Comparison of ENCODE assay signal across 1 cellular context in genomic region chr16:23452572-23453337, GRCh38.
A peak's percentile ranks its signal among the peaks of the same experiment; 100 is the strongest.
TF ChIP-seq lines count a peak whose summit lies in the region.

Gene COG7, minus strand, starts transcription at chr16:23453189. Its CDS starts 195 bp downstream, at chr16:23452994.

TF ChIP-seq in HepG2, 621 proteins besides CTCF, POLR2A, EP300 and RAD21 (continued from another document):
- TF ChIP-seq SMAD1 (CRISPR knock-in tag; IDR thresholded peaks at IDR 0.05; ENCODE audit: borderline replicate concordance, low read depth), result peak; percentile 98
- no peak for TF ChIP-seq SP1 (IDR thresholded peaks at IDR 0.05)
- peak; percentile 81 for TF ChIP-seq SP1 (CRISPR knock-in tag; IDR thresholded peaks at IDR 0.05)
- TF ChIP-seq, protein P1, sequence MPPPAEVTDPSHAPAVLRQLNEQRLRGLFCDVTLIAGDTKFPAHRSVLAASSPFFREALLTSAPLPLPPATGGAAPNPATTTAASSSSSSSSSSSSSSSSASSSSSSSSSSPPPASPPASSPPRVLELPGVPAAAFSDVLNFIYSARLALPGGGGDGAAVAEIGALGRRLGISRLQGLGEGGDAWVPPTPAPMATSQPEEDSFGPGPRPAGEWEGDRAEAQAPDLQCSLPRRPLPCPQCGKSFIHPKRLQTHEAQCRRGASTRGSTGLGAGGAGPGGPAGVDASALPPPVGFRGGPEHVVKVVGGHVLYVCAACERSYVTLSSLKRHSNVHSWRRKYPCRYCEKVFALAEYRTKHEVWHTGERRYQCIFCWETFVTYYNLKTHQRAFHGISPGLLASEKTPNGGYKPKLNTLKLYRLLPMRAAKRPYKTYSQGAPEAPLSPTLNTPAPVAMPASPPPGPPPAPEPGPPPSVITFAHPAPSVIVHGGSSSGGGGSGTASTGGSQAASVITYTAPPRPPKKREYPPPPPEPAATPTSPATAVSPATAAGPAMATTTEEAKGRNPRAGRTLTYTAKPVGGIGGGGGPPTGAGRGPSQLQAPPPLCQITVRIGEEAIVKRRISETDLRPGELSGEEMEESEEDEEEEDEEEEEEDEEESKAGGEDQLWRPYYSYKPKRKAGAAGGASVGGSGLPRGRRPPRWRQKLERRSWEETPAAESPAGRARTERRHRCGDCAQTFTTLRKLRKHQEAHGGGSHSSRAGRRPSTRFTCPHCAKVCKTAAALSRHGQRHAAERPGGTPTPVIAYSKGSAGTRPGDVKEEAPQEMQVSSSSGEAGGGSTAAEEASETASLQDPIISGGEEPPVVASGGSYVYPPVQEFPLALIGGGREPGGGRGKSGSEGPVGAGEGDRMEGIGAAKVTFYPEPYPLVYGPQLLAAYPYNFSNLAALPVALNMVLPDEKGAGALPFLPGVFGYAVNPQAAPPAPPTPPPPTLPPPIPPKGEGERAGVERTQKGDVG (CRISPR knock-in tag; IDR thresholded peaks at IDR 0.05; ENCODE audit: borderline replicate concordance), result peak; percentile 89; the same call in 1 of the 2 replicates
- TF ChIP-seq MAFG (CRISPR knock-in tag; IDR thresholded peaks at IDR 0.05), result no peak
- peak; percentile 18; the same call in 1 of the 2 replicates for TF ChIP-seq NFYC (CRISPR knock-in tag; IDR thresholded peaks at IDR 0.05)
- TF ChIP-seq JUND (CRISPR knock-in tag; IDR thresholded peaks at IDR 0.05), result peak; percentile 90
- peak; percentile 69; the same call in 1 of the 2 replicates for TF ChIP-seq TOE1 (CRISPR knock-in tag; IDR thresholded peaks at IDR 0.05)
- TF ChIP-seq ISL2 (CRISPR knock-in tag; IDR thresholded peaks at IDR 0.05), result peak; percentile 81
- TF ChIP-seq ZNF430 (CRISPR knock-in tag; IDR thresholded peaks at IDR 0.05), result peak; percentile 94
- TF ChIP-seq HNRNPUL1 (IDR thresholded peaks at IDR 0.05; ENCODE audit: low read depth, low read length), result no peak
- TF ChIP-seq ADNP (CRISPR knock-in tag; IDR thresholded peaks at IDR 0.05), result 0 out of 2 replicates have a peak, but pooled peaks have one; percentile 30
- peak; percentile 76 for TF ChIP-seq CBX5 (CRISPR knock-in tag; IDR thresholded peaks at IDR 0.05; ENCODE audit: borderline replicate concordance)
- TF ChIP-seq ZNF777 (CRISPR knock-in tag; IDR thresholded peaks at IDR 0.05), result peak; percentile 100
- TF ChIP-seq ZBTB33 (CRISPR knock-in tag; IDR thresholded peaks at IDR 0.05), result peak; percentile 23; the same call in 1 of the 2 replicates
- peak; percentile 93 for TF ChIP-seq BRD4 (CRISPR knock-in tag; IDR thresholded peaks at IDR 0.05)
- TF ChIP-seq ZNF83 (CRISPR knock-in tag; IDR thresholded peaks at IDR 0.05; ENCODE audit: borderline replicate concordance), result peak; percentile 98; the same call in 1 of the 2 replicates
- TF ChIP-seq RFXANK (CRISPR knock-in tag; IDR thresholded peaks at IDR 0.05), result no peak; the same call in none of the 2 replicates
- peak; percentile 88 for TF ChIP-seq HIVEP1 (CRISPR knock-in tag; IDR thresholded peaks at IDR 0.05)
- TF ChIP-seq NPAS2 (CRISPR knock-in tag; IDR thresholded peaks at IDR 0.05; ENCODE audit: borderline replicate concordance), result no peak
- TF ChIP-seq HOXA7 (CRISPR knock-in tag; IDR thresholded peaks at IDR 0.05), result no peak
- TF ChIP-seq ATF4 (CRISPR knock-in tag; IDR thresholded peaks at IDR 0.05), result peak in 1 of 2 experiments; percentile 84; a peak in 2 of 4 replicates
- TF ChIP-seq TBP (CRISPR knock-in tag; IDR thresholded peaks at IDR 0.05), result peak; percentile 70; the same call in 1 of the 2 replicates
- no peak for TF ChIP-seq HMGA1 (CRISPR knock-in tag; conservative IDR thresholded peaks at IDR 0.05)
- peak; percentile 89 for TF ChIP-seq ZKSCAN8 (CRISPR knock-in tag; IDR thresholded peaks at IDR 0.05; ENCODE audit: borderline replicate concordance)
- TF ChIP-seq, protein P2, sequence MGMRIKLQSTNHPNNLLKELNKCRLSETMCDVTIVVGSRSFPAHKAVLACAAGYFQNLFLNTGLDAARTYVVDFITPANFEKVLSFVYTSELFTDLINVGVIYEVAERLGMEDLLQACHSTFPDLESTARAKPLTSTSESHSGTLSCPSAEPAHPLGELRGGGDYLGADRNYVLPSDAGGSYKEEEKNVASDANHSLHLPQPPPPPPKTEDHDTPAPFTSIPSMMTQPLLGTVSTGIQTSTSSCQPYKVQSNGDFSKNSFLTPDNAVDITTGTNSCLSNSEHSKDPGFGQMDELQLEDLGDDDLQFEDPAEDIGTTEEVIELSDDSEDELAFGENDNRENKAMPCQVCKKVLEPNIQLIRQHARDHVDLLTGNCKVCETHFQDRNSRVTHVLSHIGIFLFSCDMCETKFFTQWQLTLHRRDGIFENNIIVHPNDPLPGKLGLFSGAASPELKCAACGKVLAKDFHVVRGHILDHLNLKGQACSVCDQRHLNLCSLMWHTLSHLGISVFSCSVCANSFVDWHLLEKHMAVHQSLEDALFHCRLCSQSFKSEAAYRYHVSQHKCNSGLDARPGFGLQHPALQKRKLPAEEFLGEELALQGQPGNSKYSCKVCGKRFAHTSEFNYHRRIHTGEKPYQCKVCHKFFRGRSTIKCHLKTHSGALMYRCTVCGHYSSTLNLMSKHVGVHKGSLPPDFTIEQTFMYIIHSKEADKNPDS (CRISPR knock-in tag; IDR thresholded peaks at IDR 0.05), result no peak
- TF ChIP-seq ZNF616 (CRISPR knock-in tag; IDR thresholded peaks at IDR 0.05; ENCODE audit: low read depth), result no peak
- TF ChIP-seq AHDC1 (CRISPR knock-in tag; IDR thresholded peaks at IDR 0.05; ENCODE audit: borderline replicate concordance), result peak; percentile 76
